ENCODE assay signal across 1 cellular context in genomic region chr6:35318845-35319220, GRCh38.
TF ChIP-seq lines count a peak whose summit lies in the region.

No MANE protein-coding gene starts in this region.

TF ChIP-seq in A549, 52 proteins besides CTCF, POLR2A, EP300 and RAD21 (continued from another document):
- no peak for TF ChIP-seq NPAS2 (CRISPR knock-in tag; IDR thresholded peaks at IDR 0.05; ENCODE audit: borderline replicate concordance)
- no peak for TF ChIP-seq FOSB (CRISPR knock-in tag; IDR thresholded peaks at IDR 0.05)
- no peak for TF ChIP-seq GATA3 (IDR thresholded peaks at IDR 0.05; ENCODE audit: borderline replicate concordance)
- no peak for TF ChIP-seq SMC3 (IDR thresholded peaks at IDR 0.05)
